8 cellular contexts compared by ENCODE assay signal in the genomic region with DNA sequence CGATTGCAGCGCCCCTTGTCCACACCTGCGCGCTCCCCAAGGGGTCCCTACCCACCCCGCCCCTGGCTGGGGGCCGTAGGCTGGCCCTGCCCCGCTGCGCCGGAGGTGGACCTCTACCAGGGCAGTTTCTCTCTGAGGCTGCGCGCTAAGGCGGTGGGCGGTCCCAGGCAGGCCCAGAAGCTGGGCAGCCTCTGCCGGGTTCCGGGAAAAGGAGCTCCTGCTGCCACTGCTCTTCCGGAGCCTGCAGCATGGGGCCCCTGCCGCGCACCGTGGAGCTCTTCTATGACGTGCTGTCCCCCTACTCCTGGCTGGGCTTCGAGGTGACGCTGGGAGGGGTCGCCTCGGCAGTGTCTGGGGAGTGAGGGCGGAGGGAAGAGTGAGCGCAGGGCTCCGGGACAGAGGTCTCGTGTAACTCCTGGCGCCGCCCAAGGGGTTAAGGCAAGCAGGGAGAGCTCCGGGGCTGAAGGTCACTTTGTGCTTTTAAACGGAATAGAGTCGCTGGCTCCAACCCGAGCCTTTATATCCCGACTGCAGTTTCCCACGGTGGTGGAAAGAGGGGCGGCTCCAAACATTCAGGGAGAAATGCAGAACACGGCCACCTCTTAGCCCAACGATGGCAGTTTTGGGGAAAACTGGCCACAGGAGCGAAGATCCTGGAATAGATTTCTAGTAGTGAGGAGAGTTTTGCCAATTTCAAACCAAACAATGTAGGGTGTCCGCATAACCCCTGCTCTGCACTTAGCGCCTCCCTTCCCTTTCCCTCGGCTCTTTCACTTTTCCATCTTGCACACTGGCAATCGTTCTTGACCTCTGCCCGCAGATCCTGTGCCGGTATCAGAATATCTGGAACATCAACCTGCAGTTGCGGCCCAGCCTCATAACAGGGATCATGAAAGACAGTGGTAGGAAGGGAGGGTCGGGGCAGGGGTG. TPM values are rescaled to one million over a fixed set of nuclear protein-coding genes. Genes with fewer than 3 reads are reported as not detected.
DNase-seq lines count a peak whose midpoint lies in the region; ATAC-seq and TF ChIP-seq lines count a peak whose summit lies in the region.

A gene (plus strand): TSS at position 176 of the 930 bp plus-strand sequence. CDS start 73 bp downstream, at position 249.

- CTCF ChIA-PET in mammary epithelial cell (lab: Charles Lee; ENCODE audit: low non-redundant PET): interaction anchor here (0.6 kb wide), 1 partner anchor 144 kb away, joined by 4 read pairs; no protein-coding TSS in a partner anchor

- no peaks in the 10 kb centered on the region for H3K9me3 ChIP-seq in mammary epithelial cell (replicated peaks; ENCODE audit: insufficient read depth, low read length)
- H3K9me3 ChIP-seq in smooth muscle cell (replicated peaks; ENCODE audit: low read depth): no peaks in the 10 kb centered on the region

- intact Hi-C loops in mammary epithelial cell (cut with micrococcal nuclease): loop anchor here (1.0 kb wide), 1 partner anchor 42 kb away; no protein-coding TSS in a partner anchor

- H4K20me1 ChIP-seq in mammary epithelial cell (ENCODE audit: insufficient read depth, low read length) (no peaks in the 10 kb centered on the region), smooth muscle cell (ENCODE audit: low read depth) (no peaks in the 10 kb centered on the region)

- H3K27ac ChIP-seq in mammary epithelial cell (ENCODE audit: insufficient read depth, low read depth, low read length) (peak within 1 kb of the TSS; percentile 48), smooth muscle cell (ENCODE audit: low read depth) (no peak within 1 kb of the TSS)

- no peak for TF ChIP-seq CTCF in WI38 (IDR thresholded peaks at IDR 0.05; ENCODE audit: low read depth, low read length)
- no peak for TF ChIP-seq CTCF in mammary epithelial cell (conservative IDR thresholded peaks at IDR 0.05 in 1 of 2, IDR thresholded peaks at IDR 0.05 in 1 of 2; ENCODE audit: extremely low read depth in 1 of 2, insufficient read depth in 1 of 2, low read depth in 1 of 2, low read length in 2 of 2)
- TF ChIP-seq CTCF in smooth muscle cell (IDR thresholded peaks at IDR 0.05; ENCODE audit: borderline replicate concordance, insufficient read depth, poor library complexity, severe bottlenecking): no peak

- H2AFZ ChIP-seq in mammary epithelial cell (ENCODE audit: low read depth, low read length): peak within 1 kb of the TSS; percentile 99
- H2AFZ ChIP-seq in smooth muscle cell (ENCODE audit: low read depth): peak within 1 kb of the TSS; percentile 94

- peak within 1 kb of the TSS; percentile 91 for H3K4me2 ChIP-seq in mammary epithelial cell (ENCODE audit: insufficient read depth, low read depth, low read length)
- peak within 1 kb of the TSS; percentile 98 for H3K4me2 ChIP-seq in smooth muscle cell

- H3K4me1 ChIP-seq in mammary epithelial cell (ENCODE audit: insufficient read depth, low read length): peaks cover 27% of the 10 kb centered on the region
- no peaks in the 10 kb centered on the region for H3K4me1 ChIP-seq in smooth muscle cell (ENCODE audit: low read depth)

- peak; percentile 75 for DNase-seq in NCI-H82 (lab: John Stamatoyannopoulos, UW)
- no peak for DNase-seq in NCI-H82 treated with DMSO at 0.1 percent for 48 hours (lab: John Stamatoyannopoulos, UW; ENCODE audit: unreplicated experiment)
- peak; percentile 37 for DNase-seq in NCI-H2107 (lab: John Stamatoyannopoulos, UW)
- DNase-seq in mammary epithelial cell: peak; percentile 61
- peak; percentile 91 for DNase-seq in iPS-NIHi7 (ENCODE audit: extremely low spot score)
- peak; percentile 32 for DNase-seq in smooth muscle cell (lab: John Stamatoyannopoulos, UW; ENCODE audit: unreplicated experiment)

- H3K4me3 ChIP-seq in WI38 (ENCODE audit: low read depth, low read length) (peak within 1 kb of the TSS; percentile 87), mammary epithelial cell (replicated peaks in 1 of 3; ENCODE audit: insufficient read depth in 1 of 3, low read depth in 2 of 3, low read length in 3 of 3) (peak within 1 kb of the TSS; percentile 76 to 99 (median 97)), smooth muscle cell (peak within 1 kb of the TSS; percentile 94)

- H3K9ac ChIP-seq in mammary epithelial cell (ENCODE audit: insufficient read depth, low read length): peak within 1 kb of the TSS; percentile 80
- H3K9ac ChIP-seq in smooth muscle cell (ENCODE audit: low read depth): peak within 1 kb of the TSS; percentile 82

- ATAC-seq in HG02885 (IDR thresholded peaks at IDR 0.05; ENCODE audit: poor library complexity, unreplicated experiment): peak; percentile 96

- peaks cover 5% of the 10 kb centered on the region for H3K36me3 ChIP-seq in mammary epithelial cell (ENCODE audit: insufficient read depth, low read length)
- no peaks in the 10 kb centered on the region for H3K36me3 ChIP-seq in smooth muscle cell (ENCODE audit: low read depth)

- dilution Hi-C loops in mammary epithelial cell (cut with HindIII; ENCODE audit: low sequenced_read_pairs): no loop called here

- TSS peak; percentile 41 for BruUV-seq in mammary epithelial cell (replicated peaks; lab: Mats Ljungman, UMichigan)

- H3K27me3 ChIP-seq in mammary epithelial cell (ENCODE audit: insufficient read depth, low read length) (no peaks in the 10 kb centered on the region), smooth muscle cell (ENCODE audit: low read depth) (no peaks in the 10 kb centered on the region)

- WGBS in mammary epithelial cell (ENCODE audit: low coverage, missing lambda C conversion rate): 5% methylated on average over 34 of the region's 48 CpGs
- 7% methylated on average over 48 of the region's 48 CpGs for WGBS in smooth muscle cell (ENCODE audit: low lambda C conversion rate)

- peaks cover 17% of the 10 kb centered on the region for H3K79me2 ChIP-seq in mammary epithelial cell (ENCODE audit: insufficient read depth, low read length)
- H3K79me2 ChIP-seq in smooth muscle cell (ENCODE audit: low read depth): peaks cover 4% of the 10 kb centered on the region

- in situ Hi-C loops in mammary epithelial cell (cut with MboI; ENCODE audit: low sequenced_read_pairs in 2 of 2): no loop called here

- H3F3A ChIP-seq in smooth muscle cell (ENCODE audit: low read depth): no peaks in the 10 kb centered on the region

RNA-seq across cellular contexts. Expression of the gene that starts here (rescaled TPM):
- total RNA-seq in mammary epithelial cell (100 to 1,000 TPM; 111 to 118 TPM), smooth muscle cell (102 and 158 TPM in 2 replicates)
- polyA plus RNA-seq in mammary epithelial cell (155 TPM), smooth muscle cell (105 and 136 TPM in 2 replicates)
- polyA minus RNA-seq in mammary epithelial cell: 123 TPM
